8 cellular contexts compared by ENCODE assay signal in the genomic region with DNA sequence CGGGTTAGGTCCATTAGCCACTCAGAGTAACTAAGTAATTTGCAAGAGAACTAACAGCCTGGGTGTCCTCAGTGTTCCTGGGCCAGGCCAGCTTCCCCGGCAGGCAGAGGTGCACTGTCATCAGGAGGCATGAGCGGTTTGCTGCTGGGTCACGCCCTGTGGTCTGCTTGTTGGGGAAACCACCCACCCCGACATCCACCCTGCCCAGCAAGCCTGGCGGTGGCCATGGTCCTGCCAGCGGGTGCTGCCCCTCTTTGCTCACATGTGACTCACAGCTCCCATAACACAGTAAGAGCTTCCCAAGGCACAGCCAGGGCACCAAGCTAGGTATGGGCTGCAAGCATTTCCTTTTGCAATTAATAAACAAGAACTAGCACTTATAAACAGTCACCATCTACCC.
DNase-seq lines count a peak whose midpoint lies in the region; ATAC-seq and TF ChIP-seq lines count a peak whose summit lies in the region.
"Had no signal": no experiment of that assay in that cellular context is flagged by ENCODE, and none has a peak within 500 bp of the region (broad histone marks: within the 10 kb centered on the region; RNA-seq: fewer than 3 reads in every experiment).

No MANE protein-coding gene starts in this region.

- peak; percentile 65 to 75 for DNase-seq in PC-9
- DNase-seq in activated naive CD8-positive, alpha-beta T cell treated with anti-CD3 and anti-CD28 coated beads for 36 hours: peak; percentile 50
- peak; percentile 44 for DNase-seq in stimulated activated CD4-positive, alpha-beta T cell treated with anti-CD3 and anti-CD28 coated beads, Interleukin-4, amount 100 ng/mL, for 24 hours
- DNase-seq in germinal center (ENCODE audit: low spot score): no peak
- no peak for DNase-seq in DMS153 treated with DMSO at 0.1 percent for 48 hours (lab: John Stamatoyannopoulos, UW; ENCODE audit: unreplicated experiment)

- H3K4me1 Mint-ChIP-seq in activated naive CD8-positive, alpha-beta T cell treated with anti-CD3 and anti-CD28 coated beads for 36 hours: peaks cover 11% of the 10 kb centered on the region

- peak; percentile 70 for ATAC-seq in GM19463 (IDR thresholded peaks at IDR 0.05; ENCODE audit: unreplicated experiment)
- no peak for ATAC-seq in GM21515 (IDR thresholded peaks at IDR 0.05; ENCODE audit: unreplicated experiment)

- no peaks in the 10 kb centered on the region for H3K9me2 ChIP-seq in PC-9 (ENCODE audit: insufficient read depth)

- no peak overlapping the region for H2AFZ ChIP-seq in PC-9

- no peak overlapping the region for H3K27ac ChIP-seq in PC-9

- no peaks in the 10 kb centered on the region for H4K20me1 ChIP-seq in PC-9 (ENCODE audit: insufficient read depth)

- POLR2A ChIA-PET in PC-9 (lab: Charles Lee; ENCODE audit: unreplicated experiment): no interaction called here

- H3K27ac Mint-ChIP-seq in activated naive CD8-positive, alpha-beta T cell treated with anti-CD3 and anti-CD28 coated beads for 36 hours: no peak overlapping the region

- H3K36me3 ChIP-seq in PC-9 (ENCODE audit: low read depth): no peaks in the 10 kb centered on the region

- H3K4me3 Mint-ChIP-seq in activated naive CD8-positive, alpha-beta T cell treated with anti-CD3 and anti-CD28 coated beads for 36 hours: no peak overlapping the region

- CTCF ChIA-PET in PC-9 (lab: Charles Lee): interaction anchor here (0.9 kb wide), 1 partner anchor 22 kb away, joined by 3 read pairs; no protein-coding TSS in a partner anchor

- no peaks in the 10 kb centered on the region for H3K27me3 ChIP-seq in PC-9 (ENCODE audit: insufficient read depth, low read depth)

- no peaks in the 10 kb centered on the region; the same call in 1 of the 2 replicates for H3K9me3 ChIP-seq in PC-9 (ENCODE audit: insufficient read depth, low read depth)

- H3K79me2 ChIP-seq in PC-9 (ENCODE audit: low read depth): no peaks in the 10 kb centered on the region

- intact Hi-C loops in PC-9 (cut with micrococcal nuclease; ENCODE audit: unreplicated experiment): no loop called here

- H3K27me3 Mint-ChIP-seq in activated naive CD8-positive, alpha-beta T cell treated with anti-CD3 and anti-CD28 coated beads for 36 hours: no peaks in the 10 kb centered on the region

- H3K4me2 ChIP-seq in PC-9: peak overlapping the region; percentile 9
- H3K4me2 ChIP-seq: smooth muscle cell had no signal

- H3F3A ChIP-seq in PC-9 (ENCODE audit: insufficient read depth, low read depth): peaks cover 12% of the 10 kb centered on the region

- H3K36me3 Mint-ChIP-seq in activated naive CD8-positive, alpha-beta T cell treated with anti-CD3 and anti-CD28 coated beads for 36 hours: no peaks in the 10 kb centered on the region

- no peak overlapping the region for H3K4me3 ChIP-seq in PC-9
- H3K4me3 ChIP-seq: smooth muscle cell had no signal

- H3K9me3 Mint-ChIP-seq in activated naive CD8-positive, alpha-beta T cell treated with anti-CD3 and anti-CD28 coated beads for 36 hours: no peaks in the 10 kb centered on the region

- TF ChIP-seq CTCF in PC-9 (conservative IDR thresholded peaks at IDR 0.05): no peak

- H3K4me1 ChIP-seq in PC-9 (replicated peaks; ENCODE audit: insufficient read depth): peaks cover 35% of the 10 kb centered on the region

- no TSS peak for BruUV-seq in PC-9 (replicated peaks; lab: Mats Ljungman, UMichigan)

Comparison
In these comparisons a context has a peak if more than half of its experiments do, and no peak if none do; other contexts are left out.
1. DNase-seq: peak in PC-9 (2 of 2), activated naive CD8-positive, alpha-beta T cell treated with anti-CD3 and anti-CD28 coated beads for 36 hours (single experiment) and stimulated activated CD4-positive, alpha-beta T cell treated with anti-CD3 and anti-CD28 coated beads, Interleukin-4, amount 100 ng/mL, for 24 hours (single experiment); none in germinal center (single experiment) and DMS153 treated with DMSO at 0.1 percent for 48 hours (single experiment).